18 cellular contexts compared by ENCODE assay signal in genomic region chr20:59920944-59921343, GRCh38. TPM values are rescaled to one million over a fixed set of nuclear protein-coding genes. Genes with fewer than 3 reads are reported as not detected.
A peak's percentile ranks its signal among the peaks of the same experiment; 100 is the strongest.
DNase-seq lines count a peak whose midpoint lies in the region; FAIRE-seq and TF ChIP-seq lines count a peak whose summit lies in the region.
"Had no signal": no experiment of that assay in that cellular context is flagged by ENCODE, and none has a peak within 500 bp of the region (broad histone marks: within the 10 kb centered on the region; RNA-seq: fewer than 3 reads in every experiment).

No MANE protein-coding gene starts in this region.

- intact Hi-C loops in lower leg skin (cut with DNase I; ENCODE audit: low total_unique reads): no loop called here

- TF ChIP-seq POLR2A in lower leg skin (IDR thresholded peaks at IDR 0.05): no peak

- TF ChIP-seq CTCF in bronchial epithelial cell (IDR thresholded peaks at IDR 0.05; ENCODE audit: insufficient read depth, low read length, severe bottlenecking) (no peak), mesothelial cell of epicardium (IDR thresholded peaks at IDR 0.05; ENCODE audit: unreplicated experiment) (peak; percentile 19), lower leg skin (IDR thresholded peaks at IDR 0.05) (no peak)

- H3K36me3 ChIP-seq in bronchial epithelial cell (ENCODE audit: control insufficient read depth, insufficient read depth, low read length): no peaks in the 10 kb centered on the region
- H3K36me3 ChIP-seq: HAP-1 had no signal

- DNase-seq in EH (ENCODE audit: low read depth): peak; percentile 46
- peak; percentile 23 for DNase-seq in M059J (ENCODE audit: low read depth)
- peak; percentile 21 for DNase-seq in bronchial epithelial cell (ENCODE audit: low read depth)
- DNase-seq in mesothelial cell of epicardium (ENCODE audit: low spot score in 2 of 2, unreplicated experiment in 2 of 2): no peak
- no peak for DNase-seq in lower leg skin (ENCODE audit: low spot score in 2 of 2)
- no peak for DNase-seq in ACHN
- DNase-seq in NOMO-1 treated with dmso at 0.1 percent for 144 hours (lab: John Stamatoyannopoulos, UW; ENCODE audit: unreplicated experiment): no peak
- DNase-seq in activated gamma-delta T cell treated with Interleukin-2 at 50 U/mL for 16 hours: no peak
- DNase-seq: C1 segment of cervical spinal cord; Calu3; CD4-positive, alpha-beta T cell; DMS 273 treated with DMSO at 0.1 percent for 48 hours; GDM1 had no signal

- H3K4me3 ChIP-seq in bronchial epithelial cell (ENCODE audit: low read depth, low read length) (no peak overlapping the region), lower leg skin (ENCODE audit: low read depth, poor library complexity, severe bottlenecking) (no peak overlapping the region)
- H3K4me3 ChIP-seq: HAP-1 had no signal

- no peak for FAIRE-seq in bronchial epithelial cell (lab: Jason Lieb, UNC)
- FAIRE-seq: GM12892, GM19239, H1 had no signal

- no peaks in the 10 kb centered on the region for H3K27me3 ChIP-seq in bronchial epithelial cell (ENCODE audit: control insufficient read depth, insufficient read depth, low read length)

- no peaks in the 10 kb centered on the region for H3K36me3 Mint-ChIP-seq in mesothelial cell of epicardium

- H3K4me3 Mint-ChIP-seq in mesothelial cell of epicardium: no peak overlapping the region
- H3K4me3 Mint-ChIP-seq: B cell; CD4-positive, alpha-beta T cell had no signal

- no peak overlapping the region for H3K27ac Mint-ChIP-seq in mesothelial cell of epicardium
- H3K27ac Mint-ChIP-seq: B cell; CD4-positive, alpha-beta T cell had no signal

- no peaks in the 10 kb centered on the region for H3K27me3 Mint-ChIP-seq in mesothelial cell of epicardium (ENCODE audit: low read depth)
- H3K27me3 Mint-ChIP-seq: CD4-positive, alpha-beta T cell had no signal

- no peaks in the 10 kb centered on the region for H3K9me3 Mint-ChIP-seq in mesothelial cell of epicardium
- H3K9me3 Mint-ChIP-seq: CD4-positive, alpha-beta T cell had no signal

- in situ Hi-C loops in ACHN (cut with HindIII; ENCODE audit: low pct_ligation_motif_present, low pct_unique_long_range_greater_than_20kb, low sequenced_read_pairs): no loop called here

- H3K4me1 Mint-ChIP-seq in mesothelial cell of epicardium: peaks cover 19% of the 10 kb centered on the region
- H3K4me1 Mint-ChIP-seq: B cell had no signal

RNA-seq across cellular contexts. Expression of gene SYCP2, which starts 12.5 kb away (rescaled TPM):
- 0.79 and 1.2 TPM in 2 replicates for total RNA-seq in M059J (2014; rRNA removed; shearing (Covaris generic))
- 0.26 and 0.51 TPM in 2 replicates for total RNA-seq in bronchial epithelial cell
- 1.8 to 2.8 TPM (median 2.3 TPM) in 3 replicates for total RNA-seq in mesothelial cell of epicardium
- 10 to 100 TPM in 1 of 4 donors, 1 to 10 TPM in 3; 1.9 to 12.9 (median 2.4) TPM for total RNA-seq in lower leg skin

RNA-seq across cellular contexts. Expression of gene PPP1R3D, which starts 19.2 kb away (rescaled TPM):
- 7.6 and 8.7 TPM in 2 replicates for total RNA-seq in M059J (2014; rRNA removed; shearing (Covaris generic))
- total RNA-seq in bronchial epithelial cell (9.5 and 12.2 TPM in 2 replicates), mesothelial cell of epicardium (4.5 to 5.1 TPM (median 4.5 TPM) in 3 replicates), lower leg skin (10 to 100 TPM; 14.5 to 20.0 (median 16.1) TPM)

RNA-seq across cellular contexts. Expression of gene FAM217B, which starts 19.2 kb away (rescaled TPM):
- total RNA-seq in M059J (2014; rRNA removed; shearing (Covaris generic)): 6.3 and 7.3 TPM in 2 replicates
- 4.5 and 5.8 TPM in 2 replicates for total RNA-seq in bronchial epithelial cell
- 22.3 to 27.5 TPM (median 25.7 TPM) in 3 replicates for total RNA-seq in mesothelial cell of epicardium
- total RNA-seq in lower leg skin: 10 to 100 TPM in 1 of 4 donors, 1 to 10 TPM in 3; 3.8 to 11.3 (median 5.9) TPM

RNA-seq across cellular contexts. Expression of gene CDH26, which starts 37.3 kb away (rescaled TPM):
- 0.15 and 0.81 TPM in 2 replicates for total RNA-seq in M059J (2014; rRNA removed; shearing (Covaris generic))
- total RNA-seq in bronchial epithelial cell (2.4 and 8.4 TPM in 2 replicates), mesothelial cell of epicardium (0.49 to 0.88 TPM (median 0.71 TPM) in 3 replicates), lower leg skin (10 to 100 TPM in 1 of 4 donors, 1 to 10 TPM in 3; 1.1 to 10.6 (median 1.8) TPM)

Comparison
In these comparisons a context has a peak if more than half of its experiments do, and no peak if none do; other contexts are left out.
1. DNase-seq: peak in EH (single experiment), M059J (single experiment) and bronchial epithelial cell (single experiment); none in mesothelial cell of epicardium (0 of 2), lower leg skin (0 of 2), ACHN (single experiment), NOMO-1 treated with dmso at 0.1 percent for 144 hours (single experiment) and activated gamma-delta T cell treated with Interleukin-2 at 50 U/mL for 16 hours (single experiment).